In genomic region chr7:116741625-116742316, GRCh38 we compare ENCODE assay signal across 31 cellular contexts.
DNase-seq lines count a peak whose midpoint lies in the region; ATAC-seq and TF ChIP-seq lines count a peak whose summit lies in the region.
"Had no signal": no experiment of that assay in that cellular context is flagged by ENCODE, and none has a peak within 500 bp of the region (broad histone marks: within the 10 kb centered on the region; RNA-seq: fewer than 3 reads in every experiment).

No MANE protein-coding gene starts in this region.

- CTCF ChIA-PET in MCF 10A (lab: Yijun Ruan, JAX): interaction anchor here (0.5 to 1.3 kb wide), 5 partner anchors 14 to 79 kb away, joined by 3 to 4 read pairs (median 3); no protein-coding TSS in a partner anchor

- POLR2A ChIA-PET in MCF 10A (lab: Yijun Ruan, JAX): interaction anchor here (1.0 to 1.2 kb wide), 2 partner anchors 28 to 33 kb away, joined by 3 read pairs; no protein-coding TSS in a partner anchor

- TF ChIP-seq POLR2A in breast epithelium (IDR thresholded peaks at IDR 0.05) (no peak), right lobe of liver (IDR thresholded peaks at IDR 0.05) (no peak)

- intact Hi-C loops in MCF 10A (cut with micrococcal nuclease) (no loop called here), breast epithelium (cut with DNase I; ENCODE audit: low total_unique reads) (no loop called here), right lobe of liver (cut with DNase I) (no loop called here), psoas muscle (cut with DNase I) (no loop called here)

- no peaks in the 10 kb centered on the region for H3K9me3 ChIP-seq in breast epithelium
- H3K9me3 ChIP-seq in right lobe of liver: no peaks in the 10 kb centered on the region
- H3K9me3 ChIP-seq in psoas muscle: no peaks in the 10 kb centered on the region
- H3K9me3 ChIP-seq: sigmoid colon, uterus had no signal

- no peak overlapping the region for H3K4me3 Mint-ChIP-seq in MCF 10A (ENCODE audit: unreplicated experiment)
- H3K4me3 Mint-ChIP-seq: activated CD8-positive, alpha-beta T cell treated with anti-CD3 and anti-CD28 coated beads for 36 hours; activated naive CD4-positive, alpha-beta T cell treated with anti-CD3 and anti-CD28 coated beads, Interleukin-2, amount 50 U/mL, for 24 hours; activated T-helper 17 cell treated with anti-CD3 and anti-CD28 coated beads, Interleukin-2, amount 50 U/mL, for 72 hours; CD4-positive, alpha-beta T cell; dendritic cell treated with granulocyte-macrophage colony-stimulating factor and Interleukin-4, amounts not matched to agents 40 ng/mL and 50 ng/mL, for 4 days; GM23338; neural crest cell; T-helper 1 cell treated with Interleukin-12 subunit alpha and Interleukin-12 subunit beta and Interleukin-4 antibody, amounts not matched to agents 30 μg/mL and 1 μg/mL, for 36 hours had no signal

- H3K36me3 Mint-ChIP-seq in MCF 10A (ENCODE audit: insufficient read depth, unreplicated experiment): peaks cover 47% of the 10 kb centered on the region
- H3K36me3 Mint-ChIP-seq: activated naive CD4-positive, alpha-beta T cell treated with anti-CD3 and anti-CD28 coated beads, Interleukin-2, amount 50 U/mL, for 24 hours had no signal

- no peaks in the 10 kb centered on the region for H3K27me3 ChIP-seq in breast epithelium
- no peaks in the 10 kb centered on the region for H3K27me3 ChIP-seq in right lobe of liver
- no peaks in the 10 kb centered on the region for H3K27me3 ChIP-seq in psoas muscle (ENCODE audit: insufficient read depth in 3 of 3, low read length in 2 of 3)
- H3K27me3 ChIP-seq: sigmoid colon, uterus had no signal

- TSS peak; percentile 3 for BruUV-seq in MCF 10A (replicated peaks; lab: Mats Ljungman, UMichigan)

- peaks cover 6% of the 10 kb centered on the region for H3K4me1 Mint-ChIP-seq in MCF 10A (ENCODE audit: insufficient read depth, unreplicated experiment)
- H3K4me1 Mint-ChIP-seq: activated naive CD4-positive, alpha-beta T cell treated with anti-CD3 and anti-CD28 coated beads, Interleukin-2, amount 50 U/mL, for 24 hours; activated T-helper 17 cell treated with anti-CD3 and anti-CD28 coated beads, Interleukin-2, amount 50 U/mL, for 72 hours; neural crest cell had no signal

- no peak overlapping the region for H3K4me3 ChIP-seq in breast epithelium
- H3K4me3 ChIP-seq in right lobe of liver: peak overlapping the region in 1 of 3 donors; percentile 2
- no peak overlapping the region for H3K4me3 ChIP-seq in psoas muscle
- H3K4me3 ChIP-seq: GM23338, sigmoid colon, uterus had no signal

- 33% methylated on average over 7 of the region's 7 CpGs for WGBS in right lobe of liver (ENCODE audit: insufficient coverage, low coverage, low lambda C conversion rate, missing lambda C conversion rate)
- WGBS in psoas muscle, 3 donors: 65 to 77% (median 66%) methylated on average over 7 of the region's 7 CpGs

- DNase-seq in MCF 10A (ENCODE audit: unreplicated experiment) (peak; percentile 20), breast epithelium (ENCODE audit: low spot score in 2 of 2) (no peak), epithelial cell of prostate (ENCODE audit: low read depth, low spot score) (no peak), right lobe of liver (peak in 1 of 3 donors; percentile 66), psoas muscle (no peak), HCEC 1CT (no peak)
- no peak for DNase-seq in stimulated activated CD4-positive, alpha-beta T cell treated with anti-CD3 and anti-CD28 coated beads, Interleukin-2, amount 100 ng/mL, for 24 hours
- DNase-seq: activated CD4-positive, alpha-beta T cell treated with anti-CD3 and anti-CD28 coated beads for 1 hour; activated CD8-positive, alpha-beta T cell treated with anti-CD3 and anti-CD28 coated beads for 36 hours; AML-193; anterior cingulate cortex; CD4-positive, alpha-beta T cell; central memory CD4-positive, alpha-beta T cell; EL; head of caudate nucleus; Kasumi-1; kidney glomerular epithelial cell; NCI-H524 treated with DMSO at 0.1 percent for 48 hours; posterior cingulate gyrus; sigmoid colon; stimulated activated CD4-positive, alpha-beta T cell treated with anti-CD3 and anti-CD28 coated beads, Interleukin-15, amount 100 ng/mL, for 24 hours; stimulated activated naive CD4-positive, alpha-beta T cell; uterus had no signal

- peak; percentile 78 to 88 (median 82) for ATAC-seq in right lobe of liver
- ATAC-seq in HG03159 (IDR thresholded peaks at IDR 0.05; ENCODE audit: unreplicated experiment): no peak
- no peak for ATAC-seq in psoas muscle
- ATAC-seq: activated CD8-positive, alpha-beta T cell treated with anti-CD3 and anti-CD28 coated beads for 36 hours; activated T-helper 17 cell treated with anti-CD3 and anti-CD28 coated beads, Interleukin-2, amount 50 U/mL, for 72 hours; GM23338 had no signal

- no peaks in the 10 kb centered on the region for H3K36me3 ChIP-seq in breast epithelium
- no peaks in the 10 kb centered on the region for H3K36me3 ChIP-seq in right lobe of liver
- peaks cover 3 to 37% of the 10 kb centered on the region in 2 donors for H3K36me3 ChIP-seq in psoas muscle (ENCODE audit: insufficient read depth in 1 of 2, low read depth in 1 of 2)
- H3K36me3 ChIP-seq: sigmoid colon, uterus had no signal

- no peak overlapping the region for H3K27ac ChIP-seq in breast epithelium
- peak overlapping the region; percentile 24 for H3K27ac ChIP-seq in epithelial cell of prostate
- peak overlapping the region; percentile 37 to 83 (median 80) for H3K27ac ChIP-seq in right lobe of liver
- H3K27ac ChIP-seq in psoas muscle: no peak overlapping the region
- H3K27ac ChIP-seq: HL-60, sigmoid colon, uterus had no signal

- H3K9me3 Mint-ChIP-seq in MCF 10A (ENCODE audit: unreplicated experiment): no peaks in the 10 kb centered on the region
- H3K9me3 Mint-ChIP-seq: activated CD8-positive, alpha-beta T cell treated with anti-CD3 and anti-CD28 coated beads for 36 hours; activated naive CD4-positive, alpha-beta T cell treated with anti-CD3 and anti-CD28 coated beads, Interleukin-2, amount 50 U/mL, for 24 hours; activated T-helper 17 cell treated with anti-CD3 and anti-CD28 coated beads, Interleukin-2, amount 50 U/mL, for 72 hours; CD4-positive, alpha-beta T cell; dendritic cell treated with granulocyte-macrophage colony-stimulating factor and Interleukin-4, amounts not matched to agents 40 ng/mL and 50 ng/mL, for 4 days; neural crest cell had no signal

- no peaks in the 10 kb centered on the region for H3K27me3 Mint-ChIP-seq in MCF 10A (ENCODE audit: insufficient read depth, unreplicated experiment)
- H3K27me3 Mint-ChIP-seq: dendritic cell treated with granulocyte-macrophage colony-stimulating factor and Interleukin-4, amounts not matched to agents 40 ng/mL and 50 ng/mL, for 4 days had no signal

- no peaks in the 10 kb centered on the region for H3K4me1 ChIP-seq in breast epithelium
- peaks cover 0 to 71% (median 28%) of the 10 kb centered on the region in 4 donors for H3K4me1 ChIP-seq in right lobe of liver
- peaks cover 17% of the 10 kb centered on the region for H3K4me1 ChIP-seq in psoas muscle
- H3K4me1 ChIP-seq: uterus had no signal

- no peak overlapping the region for H3K27ac Mint-ChIP-seq in MCF 10A (ENCODE audit: low read depth, unreplicated experiment)
- H3K27ac Mint-ChIP-seq: activated CD8-positive, alpha-beta T cell treated with anti-CD3 and anti-CD28 coated beads for 36 hours; activated naive CD4-positive, alpha-beta T cell treated with anti-CD3 and anti-CD28 coated beads, Interleukin-2, amount 50 U/mL, for 24 hours; activated T-helper 17 cell treated with anti-CD3 and anti-CD28 coated beads, Interleukin-2, amount 50 U/mL, for 72 hours; CD4-positive, alpha-beta T cell; dendritic cell treated with granulocyte-macrophage colony-stimulating factor and Interleukin-4, amounts not matched to agents 40 ng/mL and 50 ng/mL, for 4 days; T-helper 1 cell treated with Interleukin-12 subunit alpha and Interleukin-12 subunit beta and Interleukin-4 antibody, amounts not matched to agents 30 μg/mL and 1 μg/mL, for 36 hours had no signal

- TF ChIP-seq CTCF in MCF 10A (IDR thresholded peaks at IDR 0.05; ENCODE audit: unreplicated experiment) (no peak), breast epithelium (IDR thresholded peaks at IDR 0.05) (no peak), right lobe of liver (IDR thresholded peaks at IDR 0.05) (no peak), psoas muscle (IDR thresholded peaks at IDR 0.05) (no peak)

Comparison
In these comparisons a context has a peak if more than half of its experiments do, and no peak if none do; other contexts are left out.
1. H3K27ac ChIP-seq: peak in epithelial cell of prostate (single experiment) and right lobe of liver (3 of 3); none in breast epithelium (0 of 2) and psoas muscle (single experiment).
2. ATAC-seq: peak in right lobe of liver (4 of 4); none in HG03159 (single experiment) and psoas muscle (0 of 4).